In genomic region chr16:1771072-1771863, GRCh38 we compare ENCODE assay signal across 8 cellular contexts. TPM values are rescaled to one million over a fixed set of nuclear protein-coding genes. Genes with fewer than 3 reads are reported as not detected.
DNase-seq lines count a peak whose midpoint lies in the region; ATAC-seq and TF ChIP-seq lines count a peak whose summit lies in the region.

Gene NME3, minus strand, starts transcription at chr16:1771543. Its CDS starts 9 bp downstream, at chr16:1771534.

- no peaks in the 10 kb centered on the region for H3K36me3 ChIP-seq in CD8-positive, alpha-beta memory T cell (ENCODE audit: insufficient read depth, low read length)
- peaks cover 23% of the 10 kb centered on the region for H3K36me3 ChIP-seq in osteoblast (ENCODE audit: insufficient read depth, low read length)

- ATAC-seq in HG02642 (IDR thresholded peaks at IDR 0.05; ENCODE audit: poor library complexity, unreplicated experiment): peak; percentile 32
- ATAC-seq in SK-N-SH treated with all-trans-retinoic acid at 6 μM for 48 hours: peak; percentile 53
- peak; percentile 54 to 60 for ATAC-seq in activated naive CD4-positive, alpha-beta T cell treated with anti-CD3 and anti-CD28 coated beads, Interleukin-2, amount 50 U/mL, for 72 hours
- no peak for ATAC-seq in HG03439 (IDR thresholded peaks at IDR 0.05; ENCODE audit: unreplicated experiment)

- no peak for TF ChIP-seq CTCF in osteoblast (IDR thresholded peaks at IDR 0.05; ENCODE audit: extremely low read depth, low read depth, low read length)

- peak; percentile 64 to 79 (median 70) for DNase-seq in CD8-positive, alpha-beta memory T cell
- DNase-seq in activated naive CD4-positive, alpha-beta T cell treated with anti-CD3 and anti-CD28 coated beads, Interleukin-2, amount 50 U/mL, for 72 hours (ENCODE audit: low spot score in 2 of 2): peak; percentile 82 to 86
- DNase-seq in glomerular visceral epithelial cell (ENCODE audit: extremely low spot score) (peak; percentile 49), osteoblast (ENCODE audit: insufficient read length, low spot score, missing footprints) (peak; percentile 100), superior temporal gyrus (ENCODE audit: extremely low spot score) (peak; percentile 73)

- H3K4me2 ChIP-seq in osteoblast (ENCODE audit: insufficient read depth, low read length): peak within 1 kb of the TSS; percentile 97

- H3K4me1 ChIP-seq in CD8-positive, alpha-beta memory T cell (ENCODE audit: insufficient read depth, low read length): peaks cover 21% of the 10 kb centered on the region
- H3K4me1 ChIP-seq in osteoblast (ENCODE audit: insufficient read depth, low read length): peaks cover 27% of the 10 kb centered on the region

- H3K9me3 Mint-ChIP-seq in CD8-positive, alpha-beta memory T cell: no peaks in the 10 kb centered on the region
- H3K9me3 Mint-ChIP-seq in activated naive CD4-positive, alpha-beta T cell treated with anti-CD3 and anti-CD28 coated beads, Interleukin-2, amount 50 U/mL, for 72 hours: no peaks in the 10 kb centered on the region

- no peaks in the 10 kb centered on the region for H3K27me3 Mint-ChIP-seq in CD8-positive, alpha-beta memory T cell

- CTCF ChIA-PET in CD8-positive, alpha-beta memory T cell (lab: Charles Lee): interaction anchor here (2.2 to 3.0 kb wide), 2 partner anchors 12 to 65 kb away, joined by 11 to 24 read pairs; partner anchors contain the start of genes MAPK8IP3, NUBP2 and SPSB3

- no peaks in the 10 kb centered on the region for H3K9me3 ChIP-seq in CD8-positive, alpha-beta memory T cell (ENCODE audit: low read length)
- no peaks in the 10 kb centered on the region for H3K9me3 ChIP-seq in osteoblast (ENCODE audit: low read depth, low read length)

- peak within 1 kb of the TSS; percentile 79 for H3K27ac ChIP-seq in CD8-positive, alpha-beta memory T cell (ENCODE audit: low read depth, low read length)
- H3K27ac ChIP-seq in osteoblast (ENCODE audit: low read depth, low read length): peak within 1 kb of the TSS; percentile 58

- H3K36me3 Mint-ChIP-seq in CD8-positive, alpha-beta memory T cell: peaks cover 0 to 35% (median 0%) of the 10 kb centered on the region in 3 donors
- H3K36me3 Mint-ChIP-seq in activated naive CD4-positive, alpha-beta T cell treated with anti-CD3 and anti-CD28 coated beads, Interleukin-2, amount 50 U/mL, for 72 hours: peaks cover 11 to 15% of the 10 kb centered on the region in 2 donors

- H3K27me3 ChIP-seq in CD8-positive, alpha-beta memory T cell (ENCODE audit: insufficient read depth, low read length, poor library complexity, severe bottlenecking): no peaks in the 10 kb centered on the region
- no peaks in the 10 kb centered on the region for H3K27me3 ChIP-seq in osteoblast (ENCODE audit: insufficient read depth, low read length)

- POLR2A ChIA-PET in CD8-positive, alpha-beta memory T cell (lab: Charles Lee): interaction anchor here (3.7 to 4.0 kb wide), 2 partner anchors 12 to 65 kb away, joined by 19 to 52 read pairs; partner anchors contain the start of genes MAPK8IP3, NUBP2 and SPSB3

- H3K79me2 ChIP-seq in osteoblast (ENCODE audit: insufficient read depth, low read length): peaks cover 41% of the 10 kb centered on the region

- H3K27ac Mint-ChIP-seq in CD8-positive, alpha-beta memory T cell: peak within 1 kb of the TSS; percentile 85 to 97 (median 94)
- peak within 1 kb of the TSS; percentile 88 to 100 for H3K27ac Mint-ChIP-seq in activated naive CD4-positive, alpha-beta T cell treated with anti-CD3 and anti-CD28 coated beads, Interleukin-2, amount 50 U/mL, for 72 hours

- H3K4me3 Mint-ChIP-seq in CD8-positive, alpha-beta memory T cell: peak within 1 kb of the TSS; percentile 89 to 98 (median 96)

- peaks cover 31% of the 10 kb centered on the region for H4K20me1 ChIP-seq in osteoblast (ENCODE audit: insufficient read depth, low read length)

- H3K4me1 Mint-ChIP-seq in CD8-positive, alpha-beta memory T cell: peaks cover 8 to 30% (median 18%) of the 10 kb centered on the region in 3 donors

- no peak within 1 kb of the TSS for H2AFZ ChIP-seq in osteoblast (ENCODE audit: low read length)

- H3K4me3 ChIP-seq in CD8-positive, alpha-beta memory T cell (ENCODE audit: low read length): peak within 1 kb of the TSS; percentile 96
- peak within 1 kb of the TSS; percentile 88 for H3K4me3 ChIP-seq in osteoblast (ENCODE audit: insufficient read depth, low read length)

TF ChIP-seq in SK-N-SH treated with all-trans-retinoic acid at 6 μM for 48 hours, 23 proteins besides CTCF, POLR2A, EP300 and RAD21 (continues in another document):
- TF ChIP-seq ZNF565 (CRISPR knock-in tag; conservative IDR thresholded peaks at IDR 0.05; ENCODE audit: low read depth) (no peak), SNAI2 (CRISPR knock-in tag; IDR thresholded peaks at IDR 0.05) (no peak), RARB (CRISPR knock-in tag; IDR thresholded peaks at IDR 0.05) (no peak), ESRRG (CRISPR knock-in tag; IDR thresholded peaks at IDR 0.05) (no peak), TSHZ2 (CRISPR knock-in tag; IDR thresholded peaks at IDR 0.05) (no peak), ARNTL (CRISPR knock-in tag; IDR thresholded peaks at IDR 0.05; ENCODE audit: borderline replicate concordance, low read depth) (no peak), ZC3H10 (CRISPR knock-in tag; IDR thresholded peaks at IDR 0.05) (no peak), TOX (CRISPR knock-in tag; IDR thresholded peaks at IDR 0.05; ENCODE audit: borderline replicate concordance) (no peak), ZNF70 (CRISPR knock-in tag; IDR thresholded peaks at IDR 0.05) (no peak), PPARA (CRISPR knock-in tag; IDR thresholded peaks at IDR 0.05; ENCODE audit: borderline replicate concordance) (no peak), TCF4 (CRISPR knock-in tag; IDR thresholded peaks at IDR 0.05; ENCODE audit: borderline replicate concordance) (no peak), CREB5 (CRISPR knock-in tag; IDR thresholded peaks at IDR 0.05; ENCODE audit: low read depth) (no peak), GLIS3 (CRISPR knock-in tag; IDR thresholded peaks at IDR 0.05) (no peak), ZNF8 (CRISPR knock-in tag; IDR thresholded peaks at IDR 0.05) (no peak), ZFP3 (CRISPR knock-in tag; IDR thresholded peaks at IDR 0.05) (no peak)
- TF ChIP-seq, protein P1, sequence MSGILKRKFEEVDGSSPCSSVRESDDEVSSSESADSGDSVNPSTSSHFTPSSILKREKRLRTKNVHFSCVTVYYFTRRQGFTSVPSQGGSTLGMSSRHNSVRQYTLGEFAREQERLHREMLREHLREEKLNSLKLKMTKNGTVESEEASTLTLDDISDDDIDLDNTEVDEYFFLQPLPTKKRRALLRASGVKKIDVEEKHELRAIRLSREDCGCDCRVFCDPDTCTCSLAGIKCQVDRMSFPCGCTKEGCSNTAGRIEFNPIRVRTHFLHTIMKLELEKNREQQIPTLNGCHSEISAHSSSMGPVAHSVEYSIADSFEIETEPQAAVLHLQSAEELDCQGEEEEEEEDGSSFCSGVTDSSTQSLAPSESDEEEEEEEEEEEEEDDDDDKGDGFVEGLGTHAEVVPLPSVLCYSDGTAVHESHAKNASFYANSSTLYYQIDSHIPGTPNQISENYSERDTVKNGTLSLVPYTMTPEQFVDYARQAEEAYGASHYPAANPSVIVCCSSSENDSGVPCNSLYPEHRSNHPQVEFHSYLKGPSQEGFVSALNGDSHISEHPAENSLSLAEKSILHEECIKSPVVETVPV (CRISPR knock-in tag; IDR thresholded peaks at IDR 0.05): no peak

RNA-seq across cellular contexts. Expression of gene NME3, which starts in this region (rescaled TPM):
- 10 to 100 TPM; 33.5 to 36.5 TPM for total RNA-seq in CD8-positive, alpha-beta memory T cell
- 71.4 TPM for polyA plus RNA-seq in CD8-positive, alpha-beta memory T cell
- total RNA-seq in activated naive CD4-positive, alpha-beta T cell treated with anti-CD3 and anti-CD28 coated beads, Interleukin-2, amount 50 U/mL, for 72 hours: 10 to 100 TPM; 30.9 to 55.6 TPM
- 49.2 and 55.4 TPM in 2 replicates for total RNA-seq in osteoblast

Comparison
In these comparisons a context has a peak if more than half of its experiments do, and no peak if none do; other contexts are left out.
1. DNase-seq: peak in every context shown above with its lines; median percentile 100 in osteoblast; 84 in activated naive CD4-positive, alpha-beta T cell treated with anti-CD3 and anti-CD28 coated beads, Interleukin-2, amount 50 U/mL, for 72 hours; 73 in superior temporal gyrus; 70 in CD8-positive, alpha-beta memory T cell; 49 in glomerular visceral epithelial cell.